In the genomic region with DNA sequence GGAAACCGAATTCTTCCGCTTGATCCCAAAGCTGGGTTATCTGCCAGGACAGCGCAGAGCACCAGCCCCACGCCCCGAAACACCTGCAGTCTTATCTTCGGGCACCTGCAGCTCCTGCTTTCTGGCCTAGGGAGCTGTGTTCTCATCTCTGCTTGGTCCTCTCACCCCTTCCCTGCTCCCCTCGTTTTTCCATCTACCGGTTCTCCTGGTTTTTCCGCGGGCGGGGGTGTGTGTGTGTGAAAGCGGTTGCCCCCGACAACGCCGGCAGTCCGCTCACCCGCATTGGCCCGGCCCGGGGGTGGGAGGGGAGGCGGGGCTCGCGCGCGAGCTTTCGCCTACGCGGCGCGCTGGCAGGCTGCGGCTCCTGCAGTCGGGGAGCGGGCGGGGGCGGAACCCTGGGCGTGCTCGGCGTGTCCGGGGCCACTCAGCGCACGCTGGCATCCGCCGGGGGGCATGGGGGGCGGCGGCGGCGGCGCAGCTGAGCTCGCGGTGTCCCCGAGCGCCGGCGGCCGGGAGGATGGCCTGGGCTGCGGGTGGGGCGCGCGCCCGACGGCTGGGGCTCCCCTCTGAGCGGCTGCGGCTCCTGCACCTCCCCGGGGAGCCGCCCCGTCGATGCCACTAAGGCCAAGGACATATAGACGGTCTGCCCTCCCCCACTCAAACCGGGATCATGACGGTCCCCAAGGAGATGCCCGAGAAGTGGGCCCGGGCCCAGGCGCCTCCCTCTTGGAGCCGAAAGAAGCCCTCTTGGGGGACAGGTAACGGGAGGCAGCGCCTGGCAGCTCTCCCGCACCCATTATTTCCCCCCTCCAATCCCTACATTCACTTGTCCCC, we compare ENCODE assay signal across 8 cellular contexts. TPM values are rescaled to one million over a fixed set of nuclear protein-coding genes. Genes with fewer than 3 reads are reported as not detected.
DNase-seq lines count a peak whose midpoint lies in the region; ATAC-seq, FAIRE-seq and TF ChIP-seq lines count a peak whose summit lies in the region.

No MANE protein-coding gene starts in this region.

- no peaks in the 10 kb centered on the region for H3K27me3 Mint-ChIP-seq in central memory CD8-positive, alpha-beta T cell

- peaks cover 0 to 3% of the 10 kb centered on the region in 2 experiments for H3K36me3 ChIP-seq in keratinocyte (ENCODE audit: control insufficient read depth in 2 of 2, extremely low read depth in 1 of 2, insufficient read depth in 2 of 2, low read length in 2 of 2)

- H3K9me3 Mint-ChIP-seq in central memory CD8-positive, alpha-beta T cell, result no peaks in the 10 kb centered on the region

- H3K4me1 ChIP-seq in keratinocyte (ENCODE audit: control insufficient read depth, extremely low read depth, insufficient read depth, low read length), result peaks cover 23% of the 10 kb centered on the region

- H3K4me3 Mint-ChIP-seq in central memory CD8-positive, alpha-beta T cell, result peak overlapping the region; percentile 92

- H3K4me1 Mint-ChIP-seq in central memory CD8-positive, alpha-beta T cell, result peaks cover 69% of the 10 kb centered on the region

- H4K20me1 ChIP-seq in keratinocyte (ENCODE audit: control insufficient read depth, extremely low read depth, insufficient read depth, low read length), result no peaks in the 10 kb centered on the region

- peak; percentile 75 for ATAC-seq in central memory CD8-positive, alpha-beta T cell (replicated peaks; ENCODE audit: extremely low read depth, poor library complexity, severe bottlenecking)
- ATAC-seq in GM18517 (IDR thresholded peaks at IDR 0.05; ENCODE audit: unreplicated experiment), result no peak

- peak overlapping the region; percentile 6 to 67 (median 21) for H3K4me3 ChIP-seq in keratinocyte (ENCODE audit: control insufficient read depth in 2 of 3, extremely low read depth in 1 of 3, insufficient read depth in 2 of 3, low read depth in 1 of 3, low read length in 3 of 3)

- no peak for FAIRE-seq in keratinocyte (lab: Jason Lieb, UNC)

- no peak for TF ChIP-seq CTCF in keratinocyte (optimal IDR thresholded peaks at IDR 0.05 in 1 of 3, IDR thresholded peaks at IDR 0.05 in 1 of 3, conservative IDR thresholded peaks at IDR 0.05 in 1 of 3; ENCODE audit: extremely low read depth in 1 of 3, insufficient read depth in 2 of 3, low read length in 3 of 3)

- H3K79me2 ChIP-seq in keratinocyte (ENCODE audit: control insufficient read depth, insufficient read depth, low read length), result no peaks in the 10 kb centered on the region

- H3K9ac ChIP-seq in keratinocyte (ENCODE audit: control insufficient read depth, extremely low read depth, insufficient read depth, low read length), result peak overlapping the region; percentile 43

- H3K27ac ChIP-seq in keratinocyte (ENCODE audit: control insufficient read depth, insufficient read depth, low read length), result no peak overlapping the region

- H3K36me3 Mint-ChIP-seq in central memory CD8-positive, alpha-beta T cell (ENCODE audit: insufficient read depth), result peaks cover 37% of the 10 kb centered on the region

- dilution Hi-C loops in keratinocyte (cut with MboI; ENCODE audit: extremely low pct_ligation_motif_present, low sequenced_read_pairs), result no loop called here

- H2AFZ ChIP-seq in keratinocyte (ENCODE audit: control insufficient read depth, low read length), result no peak overlapping the region

- no peaks in the 10 kb centered on the region for H3K9me1 ChIP-seq in keratinocyte (ENCODE audit: control insufficient read depth, extremely low read depth, insufficient read depth, low read length)

- DNase-seq in NCI-H1436 (lab: John Stamatoyannopoulos, UW) (peak; percentile 71), NCI-H1436 treated with DMSO at 0.1 percent for 48 hours (lab: John Stamatoyannopoulos, UW) (no peak), NCI-H146 (lab: John Stamatoyannopoulos, UW) (peak; percentile 81), keratinocyte (ENCODE audit: low read depth, low spot score) (peak; percentile 33)
- DNase-seq in activated CD4-positive, alpha-beta T cell treated with anti-CD3 and anti-CD28 coated beads for 24 hours (ENCODE audit: low read depth in 2 of 2), result peak; percentile 77 to 82
- DNase-seq in central memory CD8-positive, alpha-beta T cell (ENCODE audit: low spot score in 2 of 2), result peak; percentile 74 to 79
- DNase-seq in stimulated activated CD4-positive, alpha-beta T cell treated with anti-CD3 and anti-CD28 coated beads, Interleukin-15, amount 100 ng/mL, for 1 hour (ENCODE audit: low read depth in 1 of 2, low spot score in 1 of 2), result peak; percentile 81 to 85

- no peaks in the 10 kb centered on the region for H3K27me3 ChIP-seq in keratinocyte (ENCODE audit: control insufficient read depth, extremely low read depth, insufficient read depth, low read length)

- H3K4me2 ChIP-seq in keratinocyte (ENCODE audit: control insufficient read depth, extremely low read depth, insufficient read depth, low read depth, low read length), result peak overlapping the region; percentile 80

- no peaks in the 10 kb centered on the region for H3K9me3 ChIP-seq in keratinocyte (ENCODE audit: control insufficient read depth, low read depth, low read length)

- peak overlapping the region; percentile 81 for H3K27ac Mint-ChIP-seq in central memory CD8-positive, alpha-beta T cell (ENCODE audit: low read depth)

RNA-seq across cellular contexts. Expression of a gene that starts 3.2 kb away (rescaled TPM):
- polyA plus RNA-seq in keratinocyte, result 9.5 to 16.2 TPM (median 12.5 TPM) in 3 replicates
- 2.2 TPM for polyA plus RNA-seq in keratinocyte (2011; ENCODE audit: low read depth)
- polyA plus RNA-seq in keratinocyte (2011; cell fraction: cytosol; rRNA removed), result 8.5 and 14.9 TPM in 2 replicates
- 23.2 and 30.9 TPM in 2 replicates for polyA plus RNA-seq in keratinocyte (2011; cell fraction: nucleus; rRNA removed)
- 3.4 and 11.0 TPM in 2 replicates for polyA plus RNA-seq in keratinocyte (2012; ENCODE audit: low replicate concordance)
- polyA minus RNA-seq in keratinocyte, result 15.2 to 28.1 TPM (median 19.4 TPM) in 3 replicates
- polyA minus RNA-seq in keratinocyte (2011; cell fraction: cytosol; rRNA and poly(A)+ RNA removed), result 9.6 TPM
- polyA minus RNA-seq in keratinocyte (2011; cell fraction: nucleus; rRNA and poly(A)+ RNA removed), result 18.2 and 20.5 TPM in 2 replicates

RNA-seq across cellular contexts. Expression of a gene that starts 7.6 kb away (rescaled TPM):
- 0.85 to 1.8 TPM (median 1.2 TPM) in 3 replicates for polyA plus RNA-seq in keratinocyte
- not detected for polyA plus RNA-seq in keratinocyte (2011; ENCODE audit: low read depth)
- polyA plus RNA-seq in keratinocyte (2011; cell fraction: cytosol; rRNA removed), result 0.50 and 0.97 TPM in 2 replicates
- polyA plus RNA-seq in keratinocyte (2011; cell fraction: nucleus; rRNA removed), result 0.92 and 1.2 TPM in 2 replicates
- 0.37 and 0.71 TPM in 2 replicates for polyA plus RNA-seq in keratinocyte (2012; ENCODE audit: low replicate concordance)
- 0.39 to 1.3 TPM (median 1.2 TPM) in 3 replicates for polyA minus RNA-seq in keratinocyte
- polyA minus RNA-seq in keratinocyte (2011; cell fraction: cytosol; rRNA and poly(A)+ RNA removed), result not detected
- 0.74 and 0.93 TPM in 2 replicates for polyA minus RNA-seq in keratinocyte (2011; cell fraction: nucleus; rRNA and poly(A)+ RNA removed)

RNA-seq across cellular contexts. Expression of a gene that starts 56.1 kb away (rescaled TPM):
- polyA plus RNA-seq in keratinocyte, result 90.8 to 126 TPM (median 110 TPM) in 3 replicates
- polyA plus RNA-seq in keratinocyte (2011; ENCODE audit: low read depth), result 53.3 TPM
- polyA plus RNA-seq in keratinocyte (2011; cell fraction: cytosol; rRNA removed), result 92.3 and 97.5 TPM in 2 replicates
- 68.6 and 69.0 TPM in 2 replicates for polyA plus RNA-seq in keratinocyte (2011; cell fraction: nucleus; rRNA removed)
- polyA plus RNA-seq in keratinocyte (2012; ENCODE audit: low replicate concordance), result 87.2 and 113 TPM in 2 replicates
- 74.5 to 90.2 TPM (median 82.7 TPM) in 3 replicates for polyA minus RNA-seq in keratinocyte
- 34.9 TPM for polyA minus RNA-seq in keratinocyte (2011; cell fraction: cytosol; rRNA and poly(A)+ RNA removed)
- 12.8 and 15.8 TPM in 2 replicates for polyA minus RNA-seq in keratinocyte (2011; cell fraction: nucleus; rRNA and poly(A)+ RNA removed)
